ENCODE assay signal across 8 cellular contexts in genomic region chr17:17913695-17914332, GRCh38. TPM values are rescaled to one million over a fixed set of nuclear protein-coding genes. Genes with fewer than 3 reads are reported as not detected.
DNase-seq lines count a peak whose midpoint lies in the region; ATAC-seq and TF ChIP-seq lines count a peak whose summit lies in the region.

No MANE protein-coding gene starts in this region.

- H3K9me3 ChIP-seq in HUES6 (ENCODE audit: control insufficient read depth, insufficient read depth, low read depth, low read length) = no peaks in the 10 kb centered on the region
- no peaks in the 10 kb centered on the region for H3K9me3 ChIP-seq in NT2/D1 (ENCODE audit: insufficient read depth, low read length)
- no peaks in the 10 kb centered on the region for H3K9me3 ChIP-seq in right atrium auricular region

- H3K36me3 Mint-ChIP-seq in activated naive CD8-positive, alpha-beta T cell treated with anti-CD3 and anti-CD28 coated beads, Interleukin-2, amount 50 U/mL, for 24 hours (ENCODE audit: low read depth) = no peaks in the 10 kb centered on the region

- H3K4me1 ChIP-seq in HUES6 (ENCODE audit: control insufficient read depth, insufficient read depth, low read length) = peaks cover 20% of the 10 kb centered on the region
- H3K4me1 ChIP-seq in NT2/D1 (ENCODE audit: insufficient read depth, insufficient read length) = peaks cover 10% of the 10 kb centered on the region
- H3K4me1 ChIP-seq in right atrium auricular region = peaks cover 0 to 32% of the 10 kb centered on the region in 2 donors

- H3K4me3 Mint-ChIP-seq in activated naive CD8-positive, alpha-beta T cell treated with anti-CD3 and anti-CD28 coated beads, Interleukin-2, amount 50 U/mL, for 24 hours = no peak overlapping the region

- no peaks in the 10 kb centered on the region for H3K27me3 ChIP-seq in HUES6 (ENCODE audit: control insufficient read depth, insufficient read depth, low read length)
- H3K27me3 ChIP-seq in NT2/D1 (ENCODE audit: insufficient read depth, insufficient read length) = no peaks in the 10 kb centered on the region
- H3K27me3 ChIP-seq in right atrium auricular region = no peaks in the 10 kb centered on the region

- peak; percentile 89 for ATAC-seq in activated naive CD8-positive, alpha-beta T cell treated with anti-CD3 and anti-CD28 coated beads, Interleukin-2, amount 50 U/mL, for 24 hours
- ATAC-seq in HG03378 (IDR thresholded peaks at IDR 0.05; ENCODE audit: unreplicated experiment) (no peak), HG03280 (IDR thresholded peaks at IDR 0.05; ENCODE audit: unreplicated experiment) (no peak)

- H3K36me3 ChIP-seq in HUES6 (ENCODE audit: control insufficient read depth, insufficient read depth, low read length) = no peaks in the 10 kb centered on the region
- H3K36me3 ChIP-seq in NT2/D1 (ENCODE audit: insufficient read depth, insufficient read length, low read length) = no peaks in the 10 kb centered on the region
- H3K36me3 ChIP-seq in right atrium auricular region = no peaks in the 10 kb centered on the region

- H3K27me3 Mint-ChIP-seq in activated naive CD8-positive, alpha-beta T cell treated with anti-CD3 and anti-CD28 coated beads, Interleukin-2, amount 50 U/mL, for 24 hours = no peaks in the 10 kb centered on the region

- DNase-seq in DMS53 (lab: John Stamatoyannopoulos, UW) (peak; percentile 94), NT2/D1 (ENCODE audit: low read depth, low spot score) (peak; percentile 57), right atrium auricular region (ENCODE audit: low spot score) (peak; percentile 71), smooth muscle cell of the brain vasculature (ENCODE audit: low read depth, low spot score) (peak; percentile 89)
- peak; percentile 33 for DNase-seq in activated naive CD8-positive, alpha-beta T cell treated with anti-CD3 and anti-CD28 coated beads, Interleukin-2, amount 50 U/mL, for 24 hours

- peaks cover 9% of the 10 kb centered on the region for H3K4me1 Mint-ChIP-seq in activated naive CD8-positive, alpha-beta T cell treated with anti-CD3 and anti-CD28 coated beads, Interleukin-2, amount 50 U/mL, for 24 hours

- H3K4me3 ChIP-seq in HUES6 (ENCODE audit: low read depth, low read length) (no peak overlapping the region; the same call in 1 of the 2 replicates), NT2/D1 (ENCODE audit: insufficient read length, low read depth) (no peak overlapping the region), right atrium auricular region (no peak overlapping the region)

- H3K27ac ChIP-seq in HUES6 (ENCODE audit: low read depth, low read length) = peak overlapping the region; percentile 24; the same call in 1 of the 2 replicates
- peak overlapping the region in 1 of 2 donors; percentile 6 for H3K27ac ChIP-seq in right atrium auricular region

- no peak for TF ChIP-seq CTCF in right atrium auricular region (IDR thresholded peaks at IDR 0.05)

- H3K9me3 Mint-ChIP-seq in activated naive CD8-positive, alpha-beta T cell treated with anti-CD3 and anti-CD28 coated beads, Interleukin-2, amount 50 U/mL, for 24 hours = no peaks in the 10 kb centered on the region

- H3K9ac ChIP-seq in HUES6 (ENCODE audit: low read length) (peak overlapping the region; percentile 16), NT2/D1 (ENCODE audit: insufficient read length, low read depth) (peak overlapping the region; percentile 58)

- no peak overlapping the region for H3K27ac Mint-ChIP-seq in activated naive CD8-positive, alpha-beta T cell treated with anti-CD3 and anti-CD28 coated beads, Interleukin-2, amount 50 U/mL, for 24 hours

RNA-seq across cellular contexts. Expression of gene TOM1L2, which starts 58.4 kb away (rescaled TPM):
- total RNA-seq in right atrium auricular region = 100 to 1,000 TPM; 186 to 347 TPM

RNA-seq across cellular contexts. Expression of gene DRC3, which starts 58.8 kb away (rescaled TPM):
- total RNA-seq in right atrium auricular region = 1 to 10 TPM in 1 of 2 donors, under 1 TPM in 1; 0.94 to 1.7 TPM

Comparison
In these comparisons a context has a peak if more than half of its experiments do, and no peak if none do; other contexts are left out.
1. DNase-seq: peak in every context shown above with its lines; median percentile 94 in DMS53; 89 in smooth muscle cell of the brain vasculature; 71 in right atrium auricular region; 57 in NT2/D1; 33 in activated naive CD8-positive, alpha-beta T cell treated with anti-CD3 and anti-CD28 coated beads, Interleukin-2, amount 50 U/mL, for 24 hours.